ENCODE assay signal across 11 cellular contexts in genomic region chr21:43825936-43826622, GRCh38. TPM values are rescaled to one million over a fixed set of nuclear protein-coding genes. Genes with fewer than 3 reads are reported as not detected.
DNase-seq lines count a peak whose midpoint lies in the region; TF ChIP-seq lines count a peak whose summit lies in the region.
"Had no signal": no experiment of that assay in that cellular context is flagged by ENCODE, and none has a peak within 500 bp of the region (broad histone marks: within the 10 kb centered on the region; RNA-seq: fewer than 3 reads in every experiment).

No MANE protein-coding gene starts in this region.

- no peaks in the 10 kb centered on the region for H3K9me3 Mint-ChIP-seq in mesothelial cell of epicardium
- H3K9me3 Mint-ChIP-seq: activated naive CD4-positive, alpha-beta T cell treated with anti-CD3 and anti-CD28 coated beads, Interleukin-2, amount 50 U/mL, for 24 hours; naive thymus-derived CD8-positive, alpha-beta T cell had no signal

- peak; percentile 45 for DNase-seq in DMS79 (lab: John Stamatoyannopoulos, UW)
- peak; percentile 80 for DNase-seq in NCI-H2171 treated with DMSO at 0.1 percent for 48 hours (lab: John Stamatoyannopoulos, UW)
- no peak for DNase-seq in epithelial cell of proximal tubule (ENCODE audit: low read depth)
- peak; percentile 77 for DNase-seq in posterior vena cava (ENCODE audit: low spot score)
- no peak for DNase-seq in MG63
- no peak for DNase-seq in uterus
- DNase-seq in mesothelial cell of epicardium (ENCODE audit: low spot score in 2 of 2, unreplicated experiment in 2 of 2) = no peak
- no peak for DNase-seq in effector memory CD4-positive, alpha-beta T cell
- DNase-seq: naive thymus-derived CD8-positive, alpha-beta T cell; NCI-H1930 had no signal

- H3K4me3 Mint-ChIP-seq in mesothelial cell of epicardium = no peak overlapping the region
- H3K4me3 Mint-ChIP-seq: activated naive CD4-positive, alpha-beta T cell treated with anti-CD3 and anti-CD28 coated beads, Interleukin-2, amount 50 U/mL, for 24 hours; naive thymus-derived CD8-positive, alpha-beta T cell had no signal

- H3K4me1 ChIP-seq in uterus = no peaks in the 10 kb centered on the region
- no peaks in the 10 kb centered on the region for H3K4me1 ChIP-seq in effector memory CD4-positive, alpha-beta T cell (ENCODE audit: control insufficient read depth, insufficient read depth, low read length, poor library complexity, severe bottlenecking)

- no peaks in the 10 kb centered on the region for H3K4me1 Mint-ChIP-seq in mesothelial cell of epicardium
- H3K4me1 Mint-ChIP-seq: activated naive CD4-positive, alpha-beta T cell treated with anti-CD3 and anti-CD28 coated beads, Interleukin-2, amount 50 U/mL, for 24 hours; naive thymus-derived CD8-positive, alpha-beta T cell had no signal

- H3K36me3 Mint-ChIP-seq in mesothelial cell of epicardium = no peaks in the 10 kb centered on the region
- H3K36me3 Mint-ChIP-seq: activated naive CD4-positive, alpha-beta T cell treated with anti-CD3 and anti-CD28 coated beads, Interleukin-2, amount 50 U/mL, for 24 hours; naive thymus-derived CD8-positive, alpha-beta T cell had no signal

- intact Hi-C loops in posterior vena cava (cut with DNase I) (no loop called here), uterus (cut with DNase I; ENCODE audit: low total_unique reads) (no loop called here)

- H3K27me3 Mint-ChIP-seq in mesothelial cell of epicardium (ENCODE audit: low read depth) = peaks cover 8% of the 10 kb centered on the region
- H3K27me3 Mint-ChIP-seq: activated naive CD4-positive, alpha-beta T cell treated with anti-CD3 and anti-CD28 coated beads, Interleukin-2, amount 50 U/mL, for 24 hours had no signal

- TF ChIP-seq POLR2A in uterus (IDR thresholded peaks at IDR 0.05) = no peak

- TF ChIP-seq CTCF in epithelial cell of proximal tubule (conservative IDR thresholded peaks at IDR 0.05; ENCODE audit: low read depth, low read length) (peak; percentile 18), uterus (IDR thresholded peaks at IDR 0.05) (no peak), mesothelial cell of epicardium (IDR thresholded peaks at IDR 0.05; ENCODE audit: unreplicated experiment) (no peak)

- peaks cover 4% of the 10 kb centered on the region; the same call in 1 of the 2 replicates for H3K9me3 ChIP-seq in MG63
- no peaks in the 10 kb centered on the region for H3K9me3 ChIP-seq in uterus
- no peaks in the 10 kb centered on the region for H3K9me3 ChIP-seq in effector memory CD4-positive, alpha-beta T cell (ENCODE audit: control insufficient read depth, low read length)

- no peak overlapping the region for H3K27ac ChIP-seq in uterus
- H3K27ac ChIP-seq in effector memory CD4-positive, alpha-beta T cell (ENCODE audit: insufficient read depth, low read length, poor library complexity, severe bottlenecking) = no peak overlapping the region

- peaks cover 24% of the 10 kb centered on the region for H3K27me3 ChIP-seq in MG63
- H3K27me3 ChIP-seq in uterus = no peaks in the 10 kb centered on the region
- no peaks in the 10 kb centered on the region for H3K27me3 ChIP-seq in effector memory CD4-positive, alpha-beta T cell (replicated peaks; ENCODE audit: control insufficient read depth, insufficient read depth, low read length, poor library complexity, severe bottlenecking)

- H3K4me3 ChIP-seq in epithelial cell of proximal tubule (ENCODE audit: low read depth, low read length) = no peak overlapping the region
- H3K4me3 ChIP-seq in MG63 = no peak overlapping the region
- H3K4me3 ChIP-seq in uterus = no peak overlapping the region
- no peak overlapping the region for H3K4me3 ChIP-seq in effector memory CD4-positive, alpha-beta T cell (ENCODE audit: insufficient read depth, low read depth, low read length, poor library complexity, severe bottlenecking)

- H3K36me3 ChIP-seq in MG63 = no peaks in the 10 kb centered on the region
- no peaks in the 10 kb centered on the region for H3K36me3 ChIP-seq in uterus
- H3K36me3 ChIP-seq in effector memory CD4-positive, alpha-beta T cell (ENCODE audit: control insufficient read depth, insufficient read depth, low read length) = no peaks in the 10 kb centered on the region

- H3K27ac Mint-ChIP-seq in mesothelial cell of epicardium = no peak overlapping the region
- H3K27ac Mint-ChIP-seq: activated naive CD4-positive, alpha-beta T cell treated with anti-CD3 and anti-CD28 coated beads, Interleukin-2, amount 50 U/mL, for 24 hours had no signal

RNA-seq across cellular contexts. Expression of gene RRP1, which starts 36.7 kb away (rescaled TPM):
- total RNA-seq in epithelial cell of proximal tubule = 26.1 and 40.4 TPM in 2 replicates
- total RNA-seq in posterior vena cava = 10 to 100 TPM; 10.7 to 14.3 TPM
- 72.4 and 109 TPM in 2 replicates for total RNA-seq in MG63 (2014; rRNA removed; shearing (Covaris generic); ENCODE audit: low replicate concordance)
- total RNA-seq in uterus = 10 to 100 TPM; 11.0 to 31.5 (median 19.5) TPM
- total RNA-seq in mesothelial cell of epicardium = 41.4 to 44.5 TPM (median 42.2 TPM) in 3 replicates

RNA-seq across cellular contexts. Expression of gene AGPAT3, which starts 38.9 kb away (rescaled TPM):
- 39.1 and 53.4 TPM in 2 replicates for total RNA-seq in epithelial cell of proximal tubule
- total RNA-seq in posterior vena cava = 10 to 100 TPM; 35.3 to 43.2 TPM
- total RNA-seq in MG63 (2014; rRNA removed; shearing (Covaris generic); ENCODE audit: low replicate concordance) = 23.3 and 45.1 TPM in 2 replicates
- 10 to 100 TPM in 3 of 4 donors, 1 to 10 TPM in 1; 6.8 to 43.4 (median 28.4) TPM for total RNA-seq in uterus
- 69.6 to 71.0 TPM (median 71.0 TPM) in 3 replicates for total RNA-seq in mesothelial cell of epicardium

RNA-seq across cellular contexts. Expression of gene CSTB, which starts 50.0 kb away (rescaled TPM):
- total RNA-seq in epithelial cell of proximal tubule (11.0 and 20.1 TPM in 2 replicates), posterior vena cava (10 to 100 TPM; 29.0 to 48.6 TPM), uterus (10 to 100 TPM in 1 of 4 donors, 1 to 10 TPM in 3; 2.0 to 31.2 (median 5.6) TPM), mesothelial cell of epicardium (22.4 to 23.9 TPM (median 23.3 TPM) in 3 replicates)
- 5.5 and 11.1 TPM in 2 replicates for total RNA-seq in MG63 (2014; rRNA removed; shearing (Covaris generic); ENCODE audit: low replicate concordance)

Comparison
In these comparisons a context has a peak if more than half of its experiments do, and no peak if none do; other contexts are left out.
1. DNase-seq: peak in DMS79 (single experiment), NCI-H2171 treated with DMSO at 0.1 percent for 48 hours (single experiment) and posterior vena cava (single experiment); none in epithelial cell of proximal tubule (single experiment), MG63 (single experiment), uterus (0 of 2), mesothelial cell of epicardium (0 of 2) and effector memory CD4-positive, alpha-beta T cell (0 of 3).